10 cellular contexts compared by ENCODE assay signal in the genomic region with DNA sequence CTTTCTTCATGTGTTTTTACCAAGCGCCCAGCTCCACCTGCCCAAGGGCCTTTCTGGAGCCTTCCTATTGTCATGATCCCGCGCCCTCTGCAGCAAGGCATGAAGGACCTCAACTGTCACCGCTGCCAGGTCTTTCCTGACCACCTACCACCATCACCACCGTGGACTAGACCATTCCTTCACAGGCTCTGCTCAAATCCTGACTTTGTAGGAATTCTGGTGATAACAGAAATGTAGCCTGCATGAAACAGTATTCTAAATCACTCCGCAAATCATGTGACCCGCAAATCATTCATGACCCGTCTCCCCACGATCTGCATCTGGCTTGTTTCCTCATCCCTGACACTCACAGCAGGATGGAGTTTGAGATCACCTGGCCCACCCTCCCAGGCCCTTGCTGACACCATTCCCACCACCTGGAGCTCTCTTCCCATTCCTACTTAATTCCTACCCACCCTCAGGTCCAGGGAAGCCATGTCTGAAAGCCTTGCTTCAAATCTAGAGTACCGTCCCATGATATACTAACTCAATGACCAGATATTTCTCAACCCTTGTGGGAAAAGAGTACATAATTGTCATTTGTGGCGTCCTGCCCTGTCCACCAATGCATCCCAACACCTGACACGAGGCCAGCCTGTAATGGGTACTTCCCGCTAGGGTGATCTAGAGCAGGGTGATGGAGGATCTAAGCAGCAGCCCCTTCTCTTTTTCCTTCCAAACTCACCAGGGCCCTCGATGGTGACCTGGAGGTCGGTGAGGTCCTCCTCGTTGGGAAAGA. TPM values are rescaled to one million over a fixed set of nuclear protein-coding genes. Genes with fewer than 3 reads are reported as not detected.
A peak's percentile ranks its signal among the peaks of the same experiment; 100 is the strongest.
DNase-seq lines count a peak whose midpoint lies in the region; ATAC-seq and TF ChIP-seq lines count a peak whose summit lies in the region.
"Had no signal": no experiment of that assay in that cellular context is flagged by ENCODE, and none has a peak within 500 bp of the region (broad histone marks: within the 10 kb centered on the region; RNA-seq: fewer than 3 reads in every experiment).

No MANE protein-coding gene starts in this region.

- H3F3A ChIP-seq in PC-3 (ENCODE audit: low read length, unreplicated experiment) = peaks cover 10% of the 10 kb centered on the region

- peak overlapping the region; percentile 88 for H3K4me3 Mint-ChIP-seq in progenitor cell of endocrine pancreas (ENCODE audit: low read depth)

- H3K27me3 ChIP-seq in PC-3 (ENCODE audit: low read length) = no peaks in the 10 kb centered on the region

- H3K4me3 ChIP-seq in PC-3 (ENCODE audit: low read length) = peak overlapping the region; percentile 79

- H3K4me2 ChIP-seq in PC-3 (ENCODE audit: low read length) = peak overlapping the region; percentile 97

- H3K36me3 ChIP-seq in ES-I3 (ENCODE audit: insufficient read depth, low read length) (peaks cover 40% of the 10 kb centered on the region), PC-3 (ENCODE audit: low read depth, low read length) (peaks cover 47% of the 10 kb centered on the region)

- DNase-seq in PC-3 (no peak), epidermal melanocyte (ENCODE audit: insufficient read length, low spot score) (peak; percentile 20), progenitor cell of endocrine pancreas (ENCODE audit: low spot score, unreplicated experiment) (no peak), RPMI8226 (no peak), NCI-H345 (lab: John Stamatoyannopoulos, UW) (no peak), NCI-H446 treated with DMSO at 0.1 percent for 48 hours (lab: John Stamatoyannopoulos, UW) (no peak), NCI-H1417 treated with DMSO at 0.1 percent for 48 hours (lab: John Stamatoyannopoulos, UW) (no peak)

- no peak for ATAC-seq in PC-3

- TSS peak; percentile 60 for BruUV-seq in PC-3 (replicated peaks; lab: Mats Ljungman, UMichigan)

- H3K4me1 ChIP-seq in ES-I3 (ENCODE audit: insufficient read depth, low read length) (peaks cover 10% of the 10 kb centered on the region; the same call in 1 of the 2 replicates), PC-3 (ENCODE audit: insufficient read depth, low read length) (peaks cover 20% of the 10 kb centered on the region)

- peaks cover 19% of the 10 kb centered on the region for H3K36me3 Mint-ChIP-seq in progenitor cell of endocrine pancreas (ENCODE audit: insufficient read depth)

- POLR2A ChIA-PET in PC-3 (lab: Charles Lee; ENCODE audit: unreplicated experiment) = interaction anchor here (0.6 kb wide), 1 partner anchor 1258 kb away, joined by 4 read pairs; no protein-coding TSS in a partner anchor

- H3K27ac Mint-ChIP-seq in progenitor cell of endocrine pancreas = peak overlapping the region; percentile 87

- H4K20me1 ChIP-seq in PC-3 (ENCODE audit: low read length) = peaks cover 49% of the 10 kb centered on the region

- H2AFZ ChIP-seq in PC-3 (ENCODE audit: low read length) = no peak overlapping the region

- H3K9ac ChIP-seq in ES-I3 (ENCODE audit: low read depth, low read length) = peak overlapping the region; percentile 94; the same call in 1 of the 2 replicates
- H3K9ac ChIP-seq in PC-3 (ENCODE audit: low read length) = peak overlapping the region; percentile 95

- CTCF ChIA-PET in PC-3 (lab: Charles Lee) = interaction anchor here (0.9 kb wide), 1 partner anchor 81 kb away, joined by 3 read pairs; no protein-coding TSS in a partner anchor

- TF ChIP-seq CTCF in PC-3 (conservative IDR thresholded peaks at IDR 0.05; ENCODE audit: low read depth, low read length) = no peak
- TF ChIP-seq CTCF in progenitor cell of endocrine pancreas (IDR thresholded peaks at IDR 0.05; ENCODE audit: unreplicated experiment) = no peak

- intact Hi-C loops in PC-3 (cut with micrococcal nuclease) = no loop called here

- no peaks in the 10 kb centered on the region for H3K9me2 ChIP-seq in PC-3 (replicated peaks; ENCODE audit: low read length)

- peaks cover 55% of the 10 kb centered on the region for H3K79me2 ChIP-seq in PC-3 (ENCODE audit: low read length)

- peaks cover 12% of the 10 kb centered on the region for H3K27me3 Mint-ChIP-seq in progenitor cell of endocrine pancreas

- H3K4me1 Mint-ChIP-seq in progenitor cell of endocrine pancreas (ENCODE audit: low read depth) = peaks cover 14% of the 10 kb centered on the region

- H3K9me3 ChIP-seq in ES-I3 (ENCODE audit: control insufficient read depth, insufficient read depth, low read length) (0 out of 2 replicates have a peak, but pooled peaks cover 4% of the 10 kb centered on the region), PC-3 (ENCODE audit: low read length) (no peaks in the 10 kb centered on the region)

- no peak overlapping the region for H3K27ac ChIP-seq in PC-3 (ENCODE audit: low read length)

- H3K9me3 Mint-ChIP-seq in progenitor cell of endocrine pancreas (ENCODE audit: low read depth) = peaks cover 9% of the 10 kb centered on the region

RNA-seq across cellular contexts. Expression of gene UBE2S, which starts 1.3 kb away (rescaled TPM):
- total RNA-seq in PC-3 (2014; rRNA removed) = 2,068 and 2,245 TPM in 2 replicates
- 69.9 and 77.2 TPM in 2 replicates for total RNA-seq in progenitor cell of endocrine pancreas

RNA-seq across cellular contexts. Expression of gene RPL28, which starts 20.5 kb away (rescaled TPM):
- total RNA-seq in PC-3 (2014; rRNA removed) (550 and 836 TPM in 2 replicates), progenitor cell of endocrine pancreas (1,450 and 1,547 TPM in 2 replicates)

RNA-seq across cellular contexts. Expression of gene TMEM238, which starts 22.2 kb away (rescaled TPM):
- total RNA-seq in PC-3 (2014; rRNA removed) = 22.1 and 22.8 TPM in 2 replicates
- total RNA-seq in progenitor cell of endocrine pancreas = 5.0 and 5.6 TPM in 2 replicates

RNA-seq across cellular contexts. Expression of gene TMEM190, which starts 29.7 kb away (rescaled TPM):
- total RNA-seq in PC-3 (2014; rRNA removed) (not detected in 2 replicates), progenitor cell of endocrine pancreas (2.3 and 4.3 TPM in 2 replicates)
- total RNA-seq: dermis microvascular lymphatic vessel endothelial cell, NCI-H460 had no signal

RNA-seq across cellular contexts. Expression of gene IL11, which starts 36.0 kb away (rescaled TPM):
- total RNA-seq in PC-3 (2014; rRNA removed) (7.5 and 10.7 TPM in 2 replicates), progenitor cell of endocrine pancreas (2.2 and 2.8 TPM in 2 replicates)

Comparison
In these comparisons a context has a peak if more than half of its experiments do, and no peak if none do; other contexts are left out.
1. RNA of gene UBE2S, which starts 1.3 kb away (total RNA-seq): 2,068 to 2,245 TPM in PC-3; 69.9 to 77.2 TPM in progenitor cell of endocrine pancreas; every median in the first group is over 10 times any median in the second.